12 cellular contexts compared by ENCODE assay signal in genomic region chr4:78629991-78630541, GRCh38.
DNase-seq lines count a peak whose midpoint lies in the region; ATAC-seq and TF ChIP-seq lines count a peak whose summit lies in the region.
"Had no signal": no experiment of that assay in that cellular context is flagged by ENCODE, and none has a peak within 500 bp of the region (broad histone marks: within the 10 kb centered on the region; RNA-seq: fewer than 3 reads in every experiment).

No MANE protein-coding gene starts in this region.

- peak; percentile 56 for DNase-seq in BE2C
- DNase-seq in NCI-H226 = peak; percentile 44
- no peak for DNase-seq in NCI-H2029 (lab: John Stamatoyannopoulos, UW)
- DNase-seq in CD8-positive, alpha-beta T cell = no peak
- DNase-seq in activated CD8-positive, alpha-beta memory T cell treated with anti-CD3 and anti-CD28 coated beads, Interleukin-2, amount 10 ng/mL, durations not matched to agents 7 days and 5 days = no peak
- DNase-seq: activated CD4-positive, alpha-beta T cell treated with anti-CD3 and anti-CD28 coated beads, Interleukin-2, amount 10 ng/mL, durations not matched to agents 24 days and 14 days; activated naive CD4-positive, alpha-beta T cell treated with anti-CD3 and anti-CD28 coated beads, Interleukin-2, amount 50 U/mL, for 16 hours; natural killer cell; NCI-H2107 had no signal

- intact Hi-C loops in dendritic cell treated with granulocyte-macrophage colony-stimulating factor and Interleukin-4, amounts not matched to agents 40 ng/mL and 50 ng/mL, for 4 days (cut with micrococcal nuclease) = loop anchor here (5.0 kb wide), 1 partner anchor 37 kb away; no protein-coding TSS in a partner anchor
- intact Hi-C loops in CD8-positive, alpha-beta T cell (cut with DNase I, micrococcal nuclease) = no loop called here

- no peaks in the 10 kb centered on the region for H3K36me3 ChIP-seq in BE2C
- H3K36me3 ChIP-seq in neuron (ENCODE audit: insufficient read depth, low read length) = no peaks in the 10 kb centered on the region
- H3K36me3 ChIP-seq in CD8-positive, alpha-beta T cell (ENCODE audit: insufficient read depth, low read length) = no peaks in the 10 kb centered on the region

- peaks cover 8% of the 10 kb centered on the region for H3K9me3 Mint-ChIP-seq in dendritic cell treated with granulocyte-macrophage colony-stimulating factor and Interleukin-4, amounts not matched to agents 40 ng/mL and 50 ng/mL, for 4 days
- H3K9me3 Mint-ChIP-seq in CD8-positive, alpha-beta T cell = no peaks in the 10 kb centered on the region
- H3K9me3 Mint-ChIP-seq in activated CD8-positive, alpha-beta memory T cell treated with anti-CD3 and anti-CD28 coated beads, Interleukin-2, amount 10 ng/mL, durations not matched to agents 7 days and 5 days (ENCODE audit: low read depth) = no peaks in the 10 kb centered on the region

- peaks cover 73% of the 10 kb centered on the region for H3K4me1 Mint-ChIP-seq in dendritic cell treated with granulocyte-macrophage colony-stimulating factor and Interleukin-4, amounts not matched to agents 40 ng/mL and 50 ng/mL, for 4 days (ENCODE audit: low read depth)
- H3K4me1 Mint-ChIP-seq in CD8-positive, alpha-beta T cell (ENCODE audit: low read depth) = no peaks in the 10 kb centered on the region
- H3K4me1 Mint-ChIP-seq in activated CD8-positive, alpha-beta memory T cell treated with anti-CD3 and anti-CD28 coated beads, Interleukin-2, amount 10 ng/mL, durations not matched to agents 7 days and 5 days = peaks cover 11% of the 10 kb centered on the region

- H3K4me3 Mint-ChIP-seq in dendritic cell treated with granulocyte-macrophage colony-stimulating factor and Interleukin-4, amounts not matched to agents 40 ng/mL and 50 ng/mL, for 4 days = peak overlapping the region; percentile 41
- no peak overlapping the region for H3K4me3 Mint-ChIP-seq in CD8-positive, alpha-beta T cell
- H3K4me3 Mint-ChIP-seq in activated CD8-positive, alpha-beta memory T cell treated with anti-CD3 and anti-CD28 coated beads, Interleukin-2, amount 10 ng/mL, durations not matched to agents 7 days and 5 days = no peak overlapping the region
- H3K4me3 Mint-ChIP-seq: activated CD4-positive, alpha-beta T cell treated with anti-CD3 and anti-CD28 coated beads, Interleukin-2, amount 10 ng/mL, durations not matched to agents 24 days and 14 days; natural killer cell had no signal

- H2AFZ ChIP-seq in neuron (ENCODE audit: low read depth, low read length) = peak overlapping the region; percentile 6

- POLR2A ChIA-PET in CD8-positive, alpha-beta T cell (lab: Charles Lee) = no interaction called here

- peak overlapping the region; percentile 37 for H3K4me3 ChIP-seq in BE2C (ENCODE audit: low read depth, low read length)
- no peak overlapping the region for H3K4me3 ChIP-seq in neuron (ENCODE audit: low read length)
- no peak overlapping the region for H3K4me3 ChIP-seq in CD8-positive, alpha-beta T cell (ENCODE audit: low read depth, low read length)

- no peak for TF ChIP-seq CTCF in BE2C (IDR thresholded peaks at IDR 0.05; ENCODE audit: low read depth, low read length)
- TF ChIP-seq CTCF in CD8-positive, alpha-beta T cell (IDR thresholded peaks at IDR 0.05) = no peak

- no peak for ATAC-seq in GM18502 (IDR thresholded peaks at IDR 0.05; ENCODE audit: poor library complexity, unreplicated experiment)
- ATAC-seq in CD8-positive, alpha-beta T cell = no peak
- ATAC-seq in activated CD8-positive, alpha-beta memory T cell treated with anti-CD3 and anti-CD28 coated beads, Interleukin-2, amount 10 ng/mL, durations not matched to agents 7 days and 5 days = no peak

- CTCF ChIA-PET in CD8-positive, alpha-beta T cell (lab: Charles Lee) = no interaction called here
- CTCF ChIA-PET in activated CD8-positive, alpha-beta memory T cell treated with anti-CD3 and anti-CD28 coated beads, Interleukin-2, amount 10 ng/mL, durations not matched to agents 7 days and 5 days (lab: Charles Lee) = interaction anchor here (2.1 to 2.8 kb wide), 2 partner anchors 14 to 17 kb away, joined by 8 to 9 read pairs; no protein-coding TSS in a partner anchor

- no peaks in the 10 kb centered on the region for H3K36me3 Mint-ChIP-seq in dendritic cell treated with granulocyte-macrophage colony-stimulating factor and Interleukin-4, amounts not matched to agents 40 ng/mL and 50 ng/mL, for 4 days (ENCODE audit: low read depth)
- H3K36me3 Mint-ChIP-seq in CD8-positive, alpha-beta T cell = no peaks in the 10 kb centered on the region
- no peaks in the 10 kb centered on the region for H3K36me3 Mint-ChIP-seq in activated CD8-positive, alpha-beta memory T cell treated with anti-CD3 and anti-CD28 coated beads, Interleukin-2, amount 10 ng/mL, durations not matched to agents 7 days and 5 days
- H3K36me3 Mint-ChIP-seq: natural killer cell had no signal

- H3K27me3 Mint-ChIP-seq in dendritic cell treated with granulocyte-macrophage colony-stimulating factor and Interleukin-4, amounts not matched to agents 40 ng/mL and 50 ng/mL, for 4 days = no peaks in the 10 kb centered on the region
- H3K27me3 Mint-ChIP-seq in CD8-positive, alpha-beta T cell (ENCODE audit: low read depth) = no peaks in the 10 kb centered on the region
- H3K27me3 Mint-ChIP-seq in activated CD8-positive, alpha-beta memory T cell treated with anti-CD3 and anti-CD28 coated beads, Interleukin-2, amount 10 ng/mL, durations not matched to agents 7 days and 5 days = peaks cover 40% of the 10 kb centered on the region
- H3K27me3 Mint-ChIP-seq: activated CD4-positive, alpha-beta T cell treated with anti-CD3 and anti-CD28 coated beads, Interleukin-2, amount 10 ng/mL, durations not matched to agents 24 days and 14 days had no signal

- H3K27ac Mint-ChIP-seq in dendritic cell treated with granulocyte-macrophage colony-stimulating factor and Interleukin-4, amounts not matched to agents 40 ng/mL and 50 ng/mL, for 4 days = peak overlapping the region; percentile 88
- no peak overlapping the region for H3K27ac Mint-ChIP-seq in CD8-positive, alpha-beta T cell
- no peak overlapping the region for H3K27ac Mint-ChIP-seq in activated CD8-positive, alpha-beta memory T cell treated with anti-CD3 and anti-CD28 coated beads, Interleukin-2, amount 10 ng/mL, durations not matched to agents 7 days and 5 days
- H3K27ac Mint-ChIP-seq: activated CD4-positive, alpha-beta T cell treated with anti-CD3 and anti-CD28 coated beads, Interleukin-2, amount 10 ng/mL, durations not matched to agents 24 days and 14 days; natural killer cell had no signal

- H3K4me1 ChIP-seq in BE2C (peaks cover 19% of the 10 kb centered on the region), neuron (ENCODE audit: insufficient read depth, low read length) (peaks cover 3% of the 10 kb centered on the region)
- no peaks in the 10 kb centered on the region for H3K4me1 ChIP-seq in CD8-positive, alpha-beta T cell (ENCODE audit: insufficient read depth, low read length)

- H3K9me3 ChIP-seq in BE2C = no peaks in the 10 kb centered on the region
- no peaks in the 10 kb centered on the region for H3K9me3 ChIP-seq in neuron (ENCODE audit: low read length)
- H3K9me3 ChIP-seq in CD8-positive, alpha-beta T cell (ENCODE audit: low read length) = no peaks in the 10 kb centered on the region

- H3K27me3 ChIP-seq in BE2C = no peaks in the 10 kb centered on the region
- H3K27me3 ChIP-seq in neuron (ENCODE audit: insufficient read depth, low read length) = no peaks in the 10 kb centered on the region
- H3K27me3 ChIP-seq in CD8-positive, alpha-beta T cell (ENCODE audit: insufficient read depth, low read length) = no peaks in the 10 kb centered on the region

- H3K27ac ChIP-seq in CD8-positive, alpha-beta T cell (ENCODE audit: low read depth, low read length) = no peak overlapping the region

Comparison
In these comparisons a context has a peak if more than half of its experiments do, and no peak if none do; other contexts are left out.
1. DNase-seq: peak in BE2C (single experiment) and NCI-H226 (single experiment); none in NCI-H2029 (single experiment), CD8-positive, alpha-beta T cell (0 of 7) and activated CD8-positive, alpha-beta memory T cell treated with anti-CD3 and anti-CD28 coated beads, Interleukin-2, amount 10 ng/mL, durations not matched to agents 7 days and 5 days (single experiment).